ENCODE assay signal across 8 cellular contexts in the genomic region with DNA sequence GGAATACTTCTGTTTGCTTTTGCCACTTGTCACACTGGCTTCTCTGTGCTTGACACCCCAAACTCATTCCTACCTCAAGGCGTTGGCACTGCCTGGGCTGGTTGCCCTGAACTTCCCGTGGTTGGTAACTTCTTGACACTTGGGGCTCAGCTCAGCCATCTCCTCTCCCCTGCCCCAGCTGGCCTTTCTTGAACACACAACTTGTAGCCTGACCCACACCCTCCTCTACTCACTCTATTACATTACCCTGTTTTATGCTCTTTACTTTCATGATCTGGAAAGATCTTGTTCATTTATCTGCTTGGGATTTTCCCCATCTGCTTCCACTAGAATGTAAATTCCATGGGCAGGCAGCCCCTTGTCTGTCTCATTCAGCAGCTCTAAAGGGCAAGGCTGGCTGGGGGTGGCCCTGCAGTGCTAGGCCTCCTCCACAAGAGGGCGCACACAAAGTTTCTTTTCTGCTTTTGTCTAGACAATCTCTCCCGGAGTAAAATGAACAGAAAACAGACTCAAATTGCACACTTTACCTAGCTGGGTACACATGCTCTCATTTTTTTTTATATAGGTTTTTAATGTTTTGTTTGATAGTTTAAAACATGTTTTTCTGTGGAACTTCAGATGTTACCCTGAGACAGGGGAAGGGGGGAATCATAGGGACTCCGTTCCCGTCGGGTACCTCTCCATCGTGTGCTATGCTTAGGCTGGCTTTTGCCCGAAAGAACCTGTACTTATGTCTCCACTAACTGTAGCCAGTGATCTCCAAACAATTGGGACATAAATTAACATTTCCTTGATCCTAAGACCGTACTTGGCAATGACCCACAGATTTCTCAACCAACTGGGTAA. TPM values are rescaled to one million over a fixed set of nuclear protein-coding genes. Genes with fewer than 3 reads are reported as not detected.
A peak's percentile ranks its signal among the peaks of the same experiment; 100 is the strongest.
DNase-seq lines count a peak whose midpoint lies in the region; ATAC-seq, FAIRE-seq and TF ChIP-seq lines count a peak whose summit lies in the region.

No MANE protein-coding gene starts in this region.

- no peak overlapping the region for H3K4me3 Mint-ChIP-seq in activated T-helper 2 cell treated with anti-CD3 and anti-CD28 coated beads, Interferon-gamma antibody, Interleukin-2, Interleukin-4, amounts not matched to agents 10 μg/mL and 5 μg/mL and 100 μg/mL, durations not matched to agents 14 hours and 24 hours and 36 hours (ENCODE audit: low read depth)

- no peaks in the 10 kb centered on the region for H3K9me3 ChIP-seq in Panc1 (ENCODE audit: control insufficient read depth, insufficient read depth, low read depth, low read length)

- TF ChIP-seq CTCF in AG09319 (IDR thresholded peaks at IDR 0.05; ENCODE audit: low read depth, low read length) (peak; percentile 99), Panc1 (IDR thresholded peaks at IDR 0.05) (peak; percentile 96)

- POLR2A ChIA-PET in Panc1 (lab: Charles Lee), result interaction anchor here (0.6 kb wide), 1 partner anchor 223 kb away, joined by 3 read pairs; no protein-coding TSS in a partner anchor

- no peaks in the 10 kb centered on the region for H3K36me3 ChIP-seq in Panc1 (ENCODE audit: control insufficient read depth, insufficient read depth, low read length)

- H3K27me3 ChIP-seq in Panc1 (ENCODE audit: control insufficient read depth, insufficient read depth, low read length), result peaks cover 8% of the 10 kb centered on the region; the same call in 1 of the 2 replicates

- peak; percentile 53 for ATAC-seq in GM18858 (IDR thresholded peaks at IDR 0.05; ENCODE audit: unreplicated experiment)
- ATAC-seq in Panc1, result peak; percentile 86

- intact Hi-C loops in Panc1 (cut with micrococcal nuclease; ENCODE audit: unreplicated experiment), result loop anchor here (5.0 kb wide), 1 partner anchor 40 kb away; the partner anchor contains the start of gene ZDHHC13
- intact Hi-C loops in activated T-helper 2 cell treated with anti-CD3 and anti-CD28 coated beads, Interferon-gamma antibody, Interleukin-2, Interleukin-4, amounts not matched to agents 10 μg/mL and 5 μg/mL and 100 μg/mL, durations not matched to agents 14 hours and 24 hours and 36 hours (cut with micrococcal nuclease), result loop anchor here (5.0 to 10.0 kb wide), 2 partner anchors 40 to 88 kb away; partner anchors contain the start of gene ZDHHC13

- H3K27ac ChIP-seq in Panc1 (ENCODE audit: low read length), result no peak overlapping the region

- H3K27me3 Mint-ChIP-seq in activated T-helper 2 cell treated with anti-CD3 and anti-CD28 coated beads, Interferon-gamma antibody, Interleukin-2, Interleukin-4, amounts not matched to agents 10 μg/mL and 5 μg/mL and 100 μg/mL, durations not matched to agents 14 hours and 24 hours and 36 hours (ENCODE audit: low read depth), result peaks cover 13% of the 10 kb centered on the region

- H3K36me3 Mint-ChIP-seq in activated T-helper 2 cell treated with anti-CD3 and anti-CD28 coated beads, Interferon-gamma antibody, Interleukin-2, Interleukin-4, amounts not matched to agents 10 μg/mL and 5 μg/mL and 100 μg/mL, durations not matched to agents 14 hours and 24 hours and 36 hours (ENCODE audit: low read depth), result no peaks in the 10 kb centered on the region

- H3K9me3 Mint-ChIP-seq in activated T-helper 2 cell treated with anti-CD3 and anti-CD28 coated beads, Interferon-gamma antibody, Interleukin-2, Interleukin-4, amounts not matched to agents 10 μg/mL and 5 μg/mL and 100 μg/mL, durations not matched to agents 14 hours and 24 hours and 36 hours, result no peaks in the 10 kb centered on the region

- no TSS peak for BruUV-seq in Panc1 (replicated peaks; lab: Mats Ljungman, UMichigan)

- DNase-seq in AG09319 (ENCODE audit: extremely low read depth, low read depth) (no peak), HT-29 (ENCODE audit: low spot score) (peak; percentile 84), Panc1 (ENCODE audit: low read depth, low spot score) (peak; percentile 39), frontal cortex (ENCODE audit: low spot score in 2 of 2) (peak in 1 of 2 donors; percentile 44), pons (ENCODE audit: low spot score) (peak; percentile 49), ureter (ENCODE audit: low spot score) (peak; percentile 70)
- DNase-seq in activated T-helper 2 cell treated with anti-CD3 and anti-CD28 coated beads, Interferon-gamma antibody, Interleukin-2, Interleukin-4, amounts not matched to agents 10 μg/mL and 5 μg/mL and 100 μg/mL, durations not matched to agents 14 hours and 24 hours and 36 hours (ENCODE audit: low spot score), result peak; percentile 41

- peak overlapping the region in 1 of 2 experiments; percentile 28; a peak in 2 of 4 replicates for H3K4me3 ChIP-seq in Panc1 (ENCODE audit: low read depth in 2 of 2, low read length in 2 of 2)

- in situ Hi-C loops in Panc1 (cut with HindIII; ENCODE audit: low pct_unique_long_range_greater_than_20kb, low sequenced_read_pairs), result no loop called here

- peaks cover 1% of the 10 kb centered on the region for H3K4me1 Mint-ChIP-seq in activated T-helper 2 cell treated with anti-CD3 and anti-CD28 coated beads, Interferon-gamma antibody, Interleukin-2, Interleukin-4, amounts not matched to agents 10 μg/mL and 5 μg/mL and 100 μg/mL, durations not matched to agents 14 hours and 24 hours and 36 hours (ENCODE audit: low read depth)

- CTCF ChIA-PET in Panc1 (lab: Charles Lee), result interaction anchor here (0.6 to 1.0 kb wide), 3 partner anchors 16 to 476 kb away, joined by 3 to 7 read pairs (median 4); partner anchors contain the start of gene MRGPRX2

- peak; percentile 13 for FAIRE-seq in frontal cortex (lab: Jason Lieb, UNC)

- H3K4me1 ChIP-seq in Panc1 (ENCODE audit: control insufficient read depth, insufficient read depth, low read length), result no peaks in the 10 kb centered on the region; the same call in 1 of the 2 replicates

- H3K27ac Mint-ChIP-seq in activated T-helper 2 cell treated with anti-CD3 and anti-CD28 coated beads, Interferon-gamma antibody, Interleukin-2, Interleukin-4, amounts not matched to agents 10 μg/mL and 5 μg/mL and 100 μg/mL, durations not matched to agents 14 hours and 24 hours and 36 hours, result no peak overlapping the region

RNA-seq across cellular contexts. Expression of gene MRGPRX2, which starts 16.4 kb away (rescaled TPM):
- not detected in 2 replicates for total RNA-seq in HT-29 (2014; rRNA removed; shearing (Covaris generic))
- total RNA-seq in Panc1 (2021; ENCODE audit: unreplicated experiment), result not detected
- polyA plus RNA-seq in Panc1 (2012; ENCODE audit: insufficient read length), result not detected
- 0.09 TPM in 1 of 2 replicates, not detected in the other for total RNA-seq in activated T-helper 2 cell treated with anti-CD3 and anti-CD28 coated beads, Interferon-gamma antibody, Interleukin-2, Interleukin-4, amounts not matched to agents 10 μg/mL and 5 μg/mL and 100 μg/mL, durations not matched to agents 14 hours and 24 hours and 36 hours
- not detected for total RNA-seq in frontal cortex
- not detected for total RNA-seq in ureter

RNA-seq across cellular contexts. Expression of gene ZDHHC13, which starts 40.0 kb away (rescaled TPM):
- 12.2 and 16.1 TPM in 2 replicates for total RNA-seq in HT-29 (2014; rRNA removed; shearing (Covaris generic))
- 24.3 TPM for total RNA-seq in Panc1 (2021; ENCODE audit: unreplicated experiment)
- 10.7 TPM for polyA plus RNA-seq in Panc1 (2012; ENCODE audit: insufficient read length)
- 25.4 and 27.8 TPM in 2 replicates for total RNA-seq in activated T-helper 2 cell treated with anti-CD3 and anti-CD28 coated beads, Interferon-gamma antibody, Interleukin-2, Interleukin-4, amounts not matched to agents 10 μg/mL and 5 μg/mL and 100 μg/mL, durations not matched to agents 14 hours and 24 hours and 36 hours
- 44.8 TPM for total RNA-seq in frontal cortex
- total RNA-seq in ureter, result 44.1 TPM
